In the genomic region with DNA sequence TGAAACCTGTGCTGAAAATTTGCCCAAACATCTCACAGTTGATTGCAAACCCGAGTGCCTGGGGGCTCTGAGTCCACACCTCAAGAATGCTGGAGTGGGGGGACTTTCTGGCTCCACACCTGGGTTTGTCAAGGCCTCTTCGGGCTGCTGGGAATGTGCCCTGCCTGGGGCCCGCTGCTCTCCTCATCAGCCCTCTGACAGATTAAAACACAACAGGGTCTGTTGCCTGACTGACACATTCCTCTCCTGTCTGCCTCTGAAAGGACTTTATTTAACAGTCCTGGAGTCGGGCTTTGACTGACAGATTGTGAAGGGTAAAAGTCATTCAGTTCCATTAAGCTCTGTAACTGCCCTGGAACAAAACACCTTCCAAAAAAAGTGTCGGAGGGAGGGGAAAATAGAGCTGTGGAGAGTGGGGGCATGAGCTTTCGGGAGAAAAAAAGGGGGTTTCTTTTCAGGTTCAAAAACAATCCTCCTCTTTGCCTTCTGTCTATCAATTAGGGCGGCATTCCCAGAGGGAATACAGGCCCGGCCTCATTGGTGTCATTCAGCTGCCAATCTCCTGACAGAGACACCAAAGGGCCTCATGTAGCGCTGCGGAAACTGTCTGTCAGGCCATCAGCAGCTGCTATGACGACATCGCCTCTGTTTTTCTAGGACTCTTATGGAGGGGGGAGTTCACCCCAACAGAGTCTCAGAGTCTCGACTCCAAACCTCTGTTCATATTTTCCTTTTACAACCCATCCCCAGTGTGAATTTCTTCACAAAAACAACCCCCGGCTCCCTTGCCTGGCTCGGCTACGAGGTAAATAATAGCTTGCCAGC, we compare ENCODE assay signal across 1 cellular context.
TF ChIP-seq lines count a peak whose summit lies in the region.

No MANE protein-coding gene starts in this region.

TF ChIP-seq in H1, 55 proteins besides CTCF, POLR2A, EP300 and RAD21 (continued from another document):
- TF ChIP-seq SIN3A (conservative IDR thresholded peaks at IDR 0.05 in 1 of 2, IDR thresholded peaks at IDR 0.05 in 1 of 2; ENCODE audit: low read depth in 1 of 2, low read length in 2 of 2) (peak in 1 of 2 experiments; percentile 69; a peak in 1 of 4 replicates), CHD2 (IDR thresholded peaks at IDR 0.05; ENCODE audit: low read length) (no peak), GABPA (IDR thresholded peaks at IDR 0.05; ENCODE audit: borderline replicate concordance, insufficient read depth, low read length) (no peak), CEBPB (IDR thresholded peaks at IDR 0.05; ENCODE audit: low read depth, low read length) (no peak), CBX8 (IDR thresholded peaks at IDR 0.05; ENCODE audit: borderline replicate concordance, low read depth, low read length) (no peak)
- TF ChIP-seq, protein P1, sequence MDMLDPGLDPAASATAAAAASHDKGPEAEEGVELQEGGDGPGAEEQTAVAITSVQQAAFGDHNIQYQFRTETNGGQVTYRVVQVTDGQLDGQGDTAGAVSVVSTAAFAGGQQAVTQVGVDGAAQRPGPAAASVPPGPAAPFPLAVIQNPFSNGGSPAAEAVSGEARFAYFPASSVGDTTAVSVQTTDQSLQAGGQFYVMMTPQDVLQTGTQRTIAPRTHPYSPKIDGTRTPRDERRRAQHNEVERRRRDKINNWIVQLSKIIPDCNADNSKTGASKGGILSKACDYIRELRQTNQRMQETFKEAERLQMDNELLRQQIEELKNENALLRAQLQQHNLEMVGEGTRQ (IDR thresholded peaks at IDR 0.05; ENCODE audit: low read length), result no peak
